In the genomic region with DNA sequence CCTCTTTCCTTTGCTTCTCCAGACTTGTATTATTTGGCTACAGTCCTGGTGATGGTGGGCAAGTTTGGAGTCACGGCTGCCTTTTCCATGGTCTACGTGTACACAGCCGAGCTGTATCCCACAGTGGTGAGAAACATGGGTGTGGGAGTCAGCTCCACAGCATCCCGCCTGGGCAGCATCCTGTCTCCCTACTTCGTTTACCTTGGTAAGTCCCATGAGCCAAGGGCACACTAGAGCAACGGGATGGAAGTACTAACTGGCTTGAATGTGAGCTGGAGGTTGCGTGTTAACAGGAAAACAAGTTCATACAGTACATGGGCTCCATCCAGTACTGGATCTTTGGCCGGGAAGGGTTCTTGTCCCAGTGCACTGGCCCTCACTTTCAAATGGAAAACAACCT, we compare ENCODE assay signal across 15 cellular contexts. TPM values are rescaled to one million over a fixed set of nuclear protein-coding genes. Genes with fewer than 3 reads are reported as not detected.
A peak's percentile ranks its signal among the peaks of the same experiment; 100 is the strongest.
DNase-seq lines count a peak whose midpoint lies in the region; TF ChIP-seq lines count a peak whose summit lies in the region.
"Had no signal": no experiment of that assay in that cellular context is flagged by ENCODE, and none has a peak within 500 bp of the region (broad histone marks: within the 10 kb centered on the region; RNA-seq: fewer than 3 reads in every experiment).

No MANE protein-coding gene starts in this region.

- H3K27ac ChIP-seq in KOPT-K1 (ENCODE audit: low read depth, low read length, poor library complexity, severe bottlenecking) (peak overlapping the region; percentile 1), esophagus muscularis mucosa (replicated peaks in 1 of 4) (no peak overlapping the region)

- WGBS in esophagus muscularis mucosa = 95% methylated on average over 8 of the region's 8 CpGs

- peaks cover 91% of the 10 kb centered on the region for H3K4me1 Mint-ChIP-seq in activated naive CD4-positive, alpha-beta T cell treated with anti-CD3 and anti-CD28 coated beads, Interleukin-2, amount 50 U/mL, for 24 hours
- H3K4me1 Mint-ChIP-seq in type B pancreatic cell (ENCODE audit: unreplicated experiment) = peaks cover 32% of the 10 kb centered on the region

- H3K36me3 ChIP-seq in KOPT-K1 (ENCODE audit: insufficient read depth, low read length) (peaks cover 3% of the 10 kb centered on the region; the same call in 1 of the 2 replicates), esophagus muscularis mucosa (peaks cover 10 to 52% (median 34%) of the 10 kb centered on the region in 4 donors)

- H3K9me3 ChIP-seq in KOPT-K1 (ENCODE audit: insufficient read depth, low read length, poor library complexity, severe bottlenecking) = no peaks in the 10 kb centered on the region
- no peaks in the 10 kb centered on the region for H3K9me3 ChIP-seq in esophagus muscularis mucosa

- intact Hi-C loops in esophagus muscularis mucosa (cut with DNase I) = no loop called here

- no peaks in the 10 kb centered on the region for H3K27me3 Mint-ChIP-seq in activated naive CD4-positive, alpha-beta T cell treated with anti-CD3 and anti-CD28 coated beads, Interleukin-2, amount 50 U/mL, for 24 hours
- H3K27me3 Mint-ChIP-seq in type B pancreatic cell = no peaks in the 10 kb centered on the region

- H3K27ac Mint-ChIP-seq in activated naive CD4-positive, alpha-beta T cell treated with anti-CD3 and anti-CD28 coated beads, Interleukin-2, amount 50 U/mL, for 24 hours = peak overlapping the region; percentile 59
- no peak overlapping the region for H3K27ac Mint-ChIP-seq in type B pancreatic cell
- H3K27ac Mint-ChIP-seq: CD8-positive, alpha-beta T cell; H9 had no signal

- H3K4me3 ChIP-seq in esophagus muscularis mucosa = no peak overlapping the region

- TF ChIP-seq EP300 in esophagus muscularis mucosa (IDR thresholded peaks at IDR 0.05) = no peak

- H3K4me1 ChIP-seq in esophagus muscularis mucosa = peaks cover 32 to 40% (median 38%) of the 10 kb centered on the region in 4 donors

- TF ChIP-seq POLR2A in esophagus muscularis mucosa (IDR thresholded peaks at IDR 0.05; ENCODE audit: low read depth) = no peak

- DNase-seq in activated naive CD4-positive, alpha-beta T cell treated with anti-CD3 and anti-CD28 coated beads, Interleukin-2, amount 50 U/mL, for 16 hours = no peak
- DNase-seq in esophagus muscularis mucosa (ENCODE audit: extremely low spot score) (peak; percentile 82), type B pancreatic cell (ENCODE audit: extremely low spot score, unreplicated experiment) (peak; percentile 52), AML-193 (lab: John Stamatoyannopoulos, UW) (no peak), NCI-H69 (lab: John Stamatoyannopoulos, UW) (no peak)
- DNase-seq: 8988T; C1 segment of cervical spinal cord; CD8-positive, alpha-beta T cell; COR-L47; DMS153; EL; GOT3; H9 had no signal

- no peak overlapping the region for H3K4me3 Mint-ChIP-seq in activated naive CD4-positive, alpha-beta T cell treated with anti-CD3 and anti-CD28 coated beads, Interleukin-2, amount 50 U/mL, for 24 hours
- no peak overlapping the region for H3K4me3 Mint-ChIP-seq in type B pancreatic cell
- H3K4me3 Mint-ChIP-seq: CD8-positive, alpha-beta T cell; H9 had no signal

- TF ChIP-seq CTCF in esophagus muscularis mucosa (IDR thresholded peaks at IDR 0.05) (no peak), type B pancreatic cell (conservative IDR thresholded peaks at IDR 0.05) (no peak)

- no peaks in the 10 kb centered on the region for H3K9me3 Mint-ChIP-seq in activated naive CD4-positive, alpha-beta T cell treated with anti-CD3 and anti-CD28 coated beads, Interleukin-2, amount 50 U/mL, for 24 hours
- no peaks in the 10 kb centered on the region for H3K9me3 Mint-ChIP-seq in type B pancreatic cell
- H3K9me3 Mint-ChIP-seq: CD8-positive, alpha-beta T cell; H9 had no signal

- no peaks in the 10 kb centered on the region for H3K27me3 ChIP-seq in esophagus muscularis mucosa

- peaks cover 7% of the 10 kb centered on the region for H3K36me3 Mint-ChIP-seq in activated naive CD4-positive, alpha-beta T cell treated with anti-CD3 and anti-CD28 coated beads, Interleukin-2, amount 50 U/mL, for 24 hours
- peaks cover 27% of the 10 kb centered on the region for H3K36me3 Mint-ChIP-seq in type B pancreatic cell

RNA-seq across cellular contexts. Expression of a gene that starts 22.9 kb away (rescaled TPM):
- total RNA-seq in esophagus muscularis mucosa = 1 to 10 TPM; 6.2 to 8.8 (median 7.5) TPM
- 21.6 and 39.3 TPM in 2 replicates for total RNA-seq in type B pancreatic cell (ENCODE audit: low replicate concordance)

Comparison
In these comparisons a context has a peak if more than half of its experiments do, and no peak if none do; other contexts are left out.
1. DNase-seq: peak in esophagus muscularis mucosa (single experiment) and type B pancreatic cell (single experiment); none in activated naive CD4-positive, alpha-beta T cell treated with anti-CD3 and anti-CD28 coated beads, Interleukin-2, amount 50 U/mL, for 16 hours (single experiment), AML-193 (0 of 2) and NCI-H69 (single experiment).